Comparison of ENCODE assay signal across 1 cellular context in the genomic region with DNA sequence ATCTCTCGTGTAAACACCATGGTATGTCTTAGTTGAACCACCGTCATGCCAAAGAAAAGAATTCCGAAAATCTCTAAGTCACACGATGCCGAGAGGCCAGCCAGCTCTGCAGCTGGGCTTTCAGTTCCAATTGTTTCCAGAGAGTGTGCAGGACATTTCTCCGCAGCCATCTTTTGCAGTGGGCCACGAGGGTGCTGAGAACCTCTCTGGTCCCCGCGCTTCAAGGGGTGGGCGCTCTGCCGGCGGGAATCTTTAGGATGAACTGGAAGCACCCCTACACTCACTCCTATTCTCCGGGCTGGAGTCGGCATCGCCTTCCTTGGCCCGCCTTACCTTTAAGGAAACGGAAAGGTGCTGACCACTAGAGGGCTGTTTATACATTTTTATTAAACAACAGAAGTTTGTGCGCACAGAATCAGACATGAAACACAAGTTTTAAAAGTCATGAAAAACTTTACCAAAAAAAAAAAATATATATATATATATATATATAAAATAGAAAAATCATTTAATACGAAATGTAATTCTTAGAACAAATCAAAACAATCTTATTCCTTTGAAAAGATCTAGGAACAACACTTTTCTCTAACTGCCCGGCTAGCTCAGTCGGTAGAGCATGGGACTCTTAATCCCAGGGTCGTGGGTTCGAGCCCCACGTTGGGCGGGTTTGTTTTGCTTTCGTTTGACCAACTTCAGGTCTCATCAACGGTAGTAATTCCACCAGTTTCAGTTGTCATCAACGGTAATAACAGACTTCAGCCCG.
TF ChIP-seq lines count a peak whose summit lies in the region.

No MANE protein-coding gene starts in this region.

TF ChIP-seq in K562, 482 proteins besides CTCF, POLR2A, EP300 and RAD21 (continued from another document and continues in another):
- peak; percentile 18 for TF ChIP-seq TAF1 (IDR thresholded peaks at IDR 0.05; ENCODE audit: control insufficient read depth, extremely low read depth, insufficient read depth, low read length, severe bottlenecking)
- TF ChIP-seq, protein P1, sequence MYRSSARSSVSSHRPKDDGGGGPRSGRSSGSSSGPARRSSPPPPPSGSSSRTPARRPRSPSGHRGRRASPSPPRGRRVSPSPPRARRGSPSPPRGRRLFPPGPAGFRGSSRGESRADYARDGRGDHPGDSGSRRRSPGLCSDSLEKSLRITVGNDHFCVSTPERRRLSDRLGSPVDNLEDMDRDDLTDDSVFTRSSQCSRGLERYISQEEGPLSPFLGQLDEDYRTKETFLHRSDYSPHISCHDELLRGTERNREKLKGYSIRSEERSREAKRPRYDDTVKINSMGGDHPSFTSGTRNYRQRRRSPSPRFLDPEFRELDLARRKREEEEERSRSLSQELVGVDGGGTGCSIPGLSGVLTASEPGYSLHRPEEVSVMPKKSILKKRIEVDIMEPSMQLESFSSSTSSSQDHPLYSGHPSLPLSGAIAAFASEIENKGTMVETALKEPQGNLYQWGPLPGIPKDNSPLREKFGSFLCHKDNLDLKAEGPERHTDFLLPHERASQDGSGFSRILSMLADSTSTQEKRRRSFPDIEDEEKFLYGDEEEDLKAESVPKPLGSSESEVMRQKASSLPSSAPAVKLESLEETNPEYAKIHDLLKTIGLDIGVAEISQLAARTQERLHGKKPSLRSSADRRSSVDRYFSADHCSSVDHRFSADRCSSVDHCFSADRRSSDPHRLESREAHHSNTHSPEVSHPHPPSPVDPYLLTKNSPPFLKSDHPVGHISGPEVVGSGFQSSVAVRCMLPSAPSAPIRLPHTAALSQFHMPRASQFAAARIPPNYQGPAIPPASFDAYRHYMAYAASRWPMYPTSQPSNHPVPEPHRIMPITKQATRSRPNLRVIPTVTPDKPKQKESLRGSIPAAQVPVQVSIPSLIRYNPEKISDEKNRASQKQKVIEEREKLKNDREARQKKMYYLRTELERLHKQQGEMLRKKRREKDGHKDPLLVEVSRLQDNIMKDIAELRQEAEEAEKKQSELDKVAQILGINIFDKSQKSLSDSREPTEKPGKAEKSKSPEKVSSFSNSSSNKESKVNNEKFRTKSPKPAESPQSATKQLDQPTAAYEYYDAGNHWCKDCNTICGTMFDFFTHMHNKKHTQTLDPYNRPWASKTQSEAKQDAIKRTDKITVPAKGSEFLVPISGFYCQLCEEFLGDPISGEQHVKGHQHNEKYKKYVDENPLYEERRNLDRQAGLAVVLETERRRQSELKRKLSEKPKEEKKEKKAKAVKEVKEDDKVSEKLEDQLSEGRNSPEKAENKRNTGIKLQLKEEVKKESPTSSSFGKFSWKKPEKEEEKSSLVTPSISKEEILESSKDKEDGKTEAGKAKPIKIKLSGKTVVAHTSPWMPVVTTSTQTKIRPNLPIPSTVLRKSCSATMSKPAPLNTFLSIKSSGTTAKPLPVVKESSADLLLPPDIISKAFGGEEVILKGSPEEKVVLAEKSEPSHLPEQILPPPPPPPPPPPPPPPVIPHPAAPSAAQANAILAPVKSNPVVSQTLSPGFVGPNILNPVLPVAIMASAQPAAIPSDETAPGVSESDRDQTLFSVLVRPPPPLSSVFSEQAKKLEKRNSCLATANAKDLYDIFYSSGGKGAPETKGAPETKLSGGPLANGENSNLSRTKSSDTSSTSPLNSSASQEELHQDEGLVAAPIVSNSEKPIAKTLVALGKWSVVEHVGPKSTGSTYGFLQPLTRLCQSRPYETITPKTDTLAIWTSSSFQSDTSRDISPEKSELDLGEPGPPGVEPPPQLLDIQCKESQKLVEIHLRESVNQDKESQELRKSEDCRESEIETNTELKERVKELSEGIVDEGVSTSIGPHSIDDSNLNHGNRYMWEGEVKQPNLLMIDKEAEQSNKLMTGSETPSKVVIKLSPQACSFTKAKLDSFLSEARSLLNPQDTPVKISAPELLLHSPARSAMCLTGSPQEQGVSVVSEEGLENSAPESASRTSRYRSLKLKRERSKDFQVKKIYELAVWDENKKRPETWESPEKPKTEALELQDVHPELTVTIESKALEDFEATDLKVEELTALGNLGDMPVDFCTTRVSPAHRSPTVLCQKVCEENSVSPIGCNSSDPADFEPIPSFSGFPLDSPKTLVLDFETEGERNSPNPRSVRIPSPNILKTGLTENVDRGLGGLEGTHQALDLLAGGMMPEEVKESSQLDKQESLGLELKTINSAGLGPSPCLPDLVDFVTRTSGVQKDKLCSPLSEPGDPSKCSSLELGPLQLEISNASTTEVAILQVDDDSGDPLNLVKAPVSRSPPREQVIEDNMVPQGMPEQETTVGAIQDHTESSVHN (IDR thresholded peaks at IDR 0.05; ENCODE audit: borderline replicate concordance in 1 of 2, low read depth in 1 of 2), result no peak
- TF ChIP-seq HEY1 (CRISPR knock-in tag; IDR thresholded peaks at IDR 0.05; ENCODE audit: borderline replicate concordance), result no peak
- no peak for TF ChIP-seq ZNF316 (IDR thresholded peaks at IDR 0.05)
- TF ChIP-seq, protein P2, sequence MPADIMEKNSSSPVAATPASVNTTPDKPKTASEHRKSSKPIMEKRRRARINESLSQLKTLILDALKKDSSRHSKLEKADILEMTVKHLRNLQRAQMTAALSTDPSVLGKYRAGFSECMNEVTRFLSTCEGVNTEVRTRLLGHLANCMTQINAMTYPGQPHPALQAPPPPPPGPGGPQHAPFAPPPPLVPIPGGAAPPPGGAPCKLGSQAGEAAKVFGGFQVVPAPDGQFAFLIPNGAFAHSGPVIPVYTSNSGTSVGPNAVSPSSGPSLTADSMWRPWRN (IDR thresholded peaks at IDR 0.05; ENCODE audit: low read depth), result no peak
- TF ChIP-seq PHTF2 (CRISPR knock-in tag; IDR thresholded peaks at IDR 0.05), result no peak
- no peak for TF ChIP-seq OTX1 (CRISPR knock-in tag; IDR thresholded peaks at IDR 0.05)
- TF ChIP-seq LCOR (CRISPR knock-in tag; IDR thresholded peaks at IDR 0.05), result no peak
- no peak for TF ChIP-seq SPI1 (IDR thresholded peaks at IDR 0.05; ENCODE audit: borderline replicate concordance, low read depth, low read length)
- TF ChIP-seq ZNF165 (CRISPR knock-in tag; IDR thresholded peaks at IDR 0.05; ENCODE audit: borderline replicate concordance), result no peak
- no peak for TF ChIP-seq TAF15 (IDR thresholded peaks at IDR 0.05; ENCODE audit: low read depth, low read length)
- no peak for TF ChIP-seq GABPB1 (CRISPR knock-in tag; IDR thresholded peaks at IDR 0.05)
- no peak for TF ChIP-seq RBM25 (IDR thresholded peaks at IDR 0.05; ENCODE audit: low read depth, low read length, severe bottlenecking)
- TF ChIP-seq ZNF561 (CRISPR knock-in tag; conservative IDR thresholded peaks at IDR 0.05), result no peak
- no peak for TF ChIP-seq ZNF699 (CRISPR knock-in tag; IDR thresholded peaks at IDR 0.05; ENCODE audit: insufficient replicate concordance)
- TF ChIP-seq, protein P3, sequence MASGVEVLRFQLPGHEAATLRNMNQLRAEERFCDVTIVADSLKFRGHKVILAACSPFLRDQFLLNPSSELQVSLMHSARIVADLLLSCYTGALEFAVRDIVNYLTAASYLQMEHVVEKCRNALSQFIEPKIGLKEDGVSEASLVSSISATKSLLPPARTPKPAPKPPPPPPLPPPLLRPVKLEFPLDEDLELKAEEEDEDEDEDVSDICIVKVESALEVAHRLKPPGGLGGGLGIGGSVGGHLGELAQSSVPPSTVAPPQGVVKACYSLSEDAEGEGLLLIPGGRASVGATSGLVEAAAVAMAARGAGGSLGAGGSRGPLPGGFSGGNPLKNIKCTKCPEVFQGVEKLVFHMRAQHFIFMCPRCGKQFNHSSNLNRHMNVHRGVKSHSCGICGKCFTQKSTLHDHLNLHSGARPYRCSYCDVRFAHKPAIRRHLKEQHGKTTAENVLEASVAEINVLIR (CRISPR knock-in tag; IDR thresholded peaks at IDR 0.05), result no peak
- TF ChIP-seq EZH2 (IDR thresholded peaks at IDR 0.05; ENCODE audit: borderline replicate concordance, low read depth, low read length), result no peak
- TF ChIP-seq, protein P4, sequence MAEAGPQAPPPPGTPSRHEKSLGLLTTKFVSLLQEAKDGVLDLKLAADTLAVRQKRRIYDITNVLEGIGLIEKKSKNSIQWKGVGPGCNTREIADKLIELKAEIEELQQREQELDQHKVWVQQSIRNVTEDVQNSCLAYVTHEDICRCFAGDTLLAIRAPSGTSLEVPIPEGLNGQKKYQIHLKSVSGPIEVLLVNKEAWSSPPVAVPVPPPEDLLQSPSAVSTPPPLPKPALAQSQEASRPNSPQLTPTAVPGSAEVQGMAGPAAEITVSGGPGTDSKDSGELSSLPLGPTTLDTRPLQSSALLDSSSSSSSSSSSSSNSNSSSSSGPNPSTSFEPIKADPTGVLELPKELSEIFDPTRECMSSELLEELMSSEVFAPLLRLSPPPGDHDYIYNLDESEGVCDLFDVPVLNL (CRISPR knock-in tag; IDR thresholded peaks at IDR 0.05; ENCODE audit: low read depth), result no peak
- no peak for TF ChIP-seq TAL1 (IDR thresholded peaks at IDR 0.05)
- TF ChIP-seq, protein P5, sequence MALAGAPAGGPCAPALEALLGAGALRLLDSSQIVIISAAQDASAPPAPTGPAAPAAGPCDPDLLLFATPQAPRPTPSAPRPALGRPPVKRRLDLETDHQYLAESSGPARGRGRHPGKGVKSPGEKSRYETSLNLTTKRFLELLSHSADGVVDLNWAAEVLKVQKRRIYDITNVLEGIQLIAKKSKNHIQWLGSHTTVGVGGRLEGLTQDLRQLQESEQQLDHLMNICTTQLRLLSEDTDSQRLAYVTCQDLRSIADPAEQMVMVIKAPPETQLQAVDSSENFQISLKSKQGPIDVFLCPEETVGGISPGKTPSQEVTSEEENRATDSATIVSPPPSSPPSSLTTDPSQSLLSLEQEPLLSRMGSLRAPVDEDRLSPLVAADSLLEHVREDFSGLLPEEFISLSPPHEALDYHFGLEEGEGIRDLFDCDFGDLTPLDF (CRISPR knock-in tag; IDR thresholded peaks at IDR 0.05), result no peak
- TF ChIP-seq SIN3A (IDR thresholded peaks at IDR 0.05; ENCODE audit: borderline replicate concordance in 2 of 2, control insufficient read depth in 1 of 2, low read depth in 2 of 2, low read length in 2 of 2), result no peak
- TF ChIP-seq ZC3H8 (IDR thresholded peaks at IDR 0.05), result no peak
- TF ChIP-seq NBN (IDR thresholded peaks at IDR 0.05; ENCODE audit: low read depth), result no peak
- no peak for TF ChIP-seq ZNF695 (CRISPR knock-in tag; IDR thresholded peaks at IDR 0.05)
- TF ChIP-seq, protein P6, sequence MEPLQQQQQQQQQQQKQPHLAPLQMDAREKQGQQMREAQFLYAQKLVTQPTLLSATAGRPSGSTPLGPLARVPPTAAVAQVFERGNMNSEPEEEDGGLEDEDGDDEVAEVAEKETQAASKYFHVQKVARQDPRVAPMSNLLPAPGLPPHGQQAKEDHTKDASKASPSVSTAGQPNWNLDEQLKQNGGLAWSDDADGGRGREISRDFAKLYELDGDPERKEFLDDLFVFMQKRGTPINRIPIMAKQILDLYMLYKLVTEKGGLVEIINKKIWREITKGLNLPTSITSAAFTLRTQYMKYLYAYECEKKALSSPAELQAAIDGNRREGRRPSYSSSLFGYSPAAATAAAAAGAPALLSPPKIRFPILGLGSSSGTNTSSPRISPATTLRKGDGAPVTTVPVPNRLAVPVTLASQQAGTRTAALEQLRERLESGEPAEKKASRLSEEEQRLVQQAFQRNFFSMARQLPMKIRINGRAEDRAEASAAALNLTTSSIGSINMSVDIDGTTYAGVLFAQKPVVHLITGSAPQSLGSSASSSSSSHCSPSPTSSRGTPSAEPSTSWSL (CRISPR knock-in tag; IDR thresholded peaks at IDR 0.05; ENCODE audit: borderline replicate concordance), result no peak
- TF ChIP-seq, protein P7, sequence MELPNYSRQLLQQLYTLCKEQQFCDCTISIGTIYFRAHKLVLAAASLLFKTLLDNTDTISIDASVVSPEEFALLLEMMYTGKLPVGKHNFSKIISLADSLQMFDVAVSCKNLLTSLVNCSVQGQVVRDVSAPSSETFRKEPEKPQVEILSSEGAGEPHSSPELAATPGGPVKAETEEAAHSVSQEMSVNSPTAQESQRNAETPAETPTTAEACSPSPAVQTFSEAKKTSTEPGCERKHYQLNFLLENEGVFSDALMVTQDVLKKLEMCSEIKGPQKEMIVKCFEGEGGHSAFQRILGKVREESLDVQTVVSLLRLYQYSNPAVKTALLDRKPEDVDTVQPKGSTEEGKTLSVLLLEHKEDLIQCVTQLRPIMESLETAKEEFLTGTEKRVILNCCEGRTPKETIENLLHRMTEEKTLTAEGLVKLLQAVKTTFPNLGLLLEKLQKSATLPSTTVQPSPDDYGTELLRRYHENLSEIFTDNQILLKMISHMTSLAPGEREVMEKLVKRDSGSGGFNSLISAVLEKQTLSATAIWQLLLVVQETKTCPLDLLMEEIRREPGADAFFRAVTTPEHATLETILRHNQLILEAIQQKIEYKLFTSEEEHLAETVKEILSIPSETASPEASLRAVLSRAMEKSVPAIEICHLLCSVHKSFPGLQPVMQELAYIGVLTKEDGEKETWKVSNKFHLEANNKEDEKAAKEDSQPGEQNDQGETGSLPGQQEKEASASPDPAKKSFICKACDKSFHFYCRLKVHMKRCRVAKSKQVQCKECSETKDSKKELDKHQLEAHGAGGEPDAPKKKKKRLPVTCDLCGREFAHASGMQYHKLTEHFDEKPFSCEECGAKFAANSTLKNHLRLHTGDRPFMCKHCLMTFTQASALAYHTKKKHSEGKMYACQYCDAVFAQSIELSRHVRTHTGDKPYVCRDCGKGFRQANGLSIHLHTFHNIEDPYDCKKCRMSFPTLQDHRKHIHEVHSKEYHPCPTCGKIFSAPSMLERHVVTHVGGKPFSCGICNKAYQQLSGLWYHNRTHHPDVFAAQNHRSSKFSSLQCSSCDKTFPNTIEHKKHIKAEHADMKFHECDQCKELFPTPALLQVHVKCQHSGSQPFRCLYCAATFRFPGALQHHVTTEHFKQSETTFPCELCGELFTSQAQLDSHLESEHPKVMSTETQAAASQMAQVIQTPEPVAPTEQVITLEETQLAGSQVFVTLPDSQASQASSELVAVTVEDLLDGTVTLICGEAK (IDR thresholded peaks at IDR 0.05), result peak; percentile 78
- TF ChIP-seq, protein P7 (CRISPR knock-in tag; IDR thresholded peaks at IDR 0.05), result no peak
- no peak for TF ChIP-seq ZNF764 (CRISPR knock-in tag; IDR thresholded peaks at IDR 0.05; ENCODE audit: low read depth)
- peak; percentile 31; the same call in 1 of the 2 replicates for TF ChIP-seq CREM (IDR thresholded peaks at IDR 0.05; ENCODE audit: low read depth)
